In the genomic region with DNA sequence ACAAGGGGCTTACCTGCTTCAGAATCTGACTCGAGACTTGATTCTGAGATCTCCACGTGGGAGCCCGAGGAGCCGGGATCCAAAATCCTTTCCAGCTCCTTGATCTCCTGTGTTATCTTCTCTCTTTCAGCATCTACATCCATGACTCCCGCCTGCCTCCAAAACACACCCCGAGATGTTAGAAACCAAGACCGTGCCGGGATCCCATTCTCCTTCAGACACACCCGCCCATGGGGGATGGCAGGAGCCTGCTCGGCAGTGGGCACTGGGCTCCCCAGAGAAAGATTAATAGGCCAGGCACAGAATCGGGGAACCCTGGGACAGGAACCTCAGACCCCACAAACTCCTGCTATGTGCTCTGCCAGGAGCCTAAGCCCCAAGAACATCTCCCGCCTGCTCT, we compare ENCODE assay signal across 12 cellular contexts. TPM values are rescaled to one million over a fixed set of nuclear protein-coding genes. Genes with fewer than 3 reads are reported as not detected.
DNase-seq lines count a peak whose midpoint lies in the region; ATAC-seq and TF ChIP-seq lines count a peak whose summit lies in the region.
"Had no signal": no experiment of that assay in that cellular context is flagged by ENCODE, and none has a peak within 500 bp of the region (broad histone marks: within the 10 kb centered on the region; RNA-seq: fewer than 3 reads in every experiment).

No MANE protein-coding gene starts in this region.

- intact Hi-C loops in activated naive CD4-positive, alpha-beta T cell treated with anti-CD3 and anti-CD28 coated beads for 36 hours (cut with micrococcal nuclease): no loop called here

- ATAC-seq in activated naive CD4-positive, alpha-beta T cell treated with anti-CD3 and anti-CD28 coated beads, Interleukin-2, amount 50 U/mL, for 72 hours: no peak
- no peak for ATAC-seq in stimulated activated naive CD8-positive, alpha-beta T cell treated with anti-CD3 and anti-CD28 coated beads, Interleukin-15, amount 100 ng/mL, for 72 hours
- no peak for ATAC-seq in HG03025 (IDR thresholded peaks at IDR 0.05; ENCODE audit: low FRiP score, unreplicated experiment)

- peak overlapping the region; percentile 41 for H3K27ac Mint-ChIP-seq in activated naive CD4-positive, alpha-beta T cell treated with anti-CD3 and anti-CD28 coated beads for 36 hours
- H3K27ac Mint-ChIP-seq in activated naive CD4-positive, alpha-beta T cell treated with anti-CD3 and anti-CD28 coated beads, Interleukin-2, amount 50 U/mL, for 72 hours: peak overlapping the region in 1 of 2 donors; percentile 72
- no peak overlapping the region for H3K27ac Mint-ChIP-seq in stimulated activated naive CD8-positive, alpha-beta T cell treated with anti-CD3 and anti-CD28 coated beads, Interleukin-15, amount 100 ng/mL, for 72 hours

- peak overlapping the region; percentile 90 for H3K9ac ChIP-seq in SU-DHL-6 (ENCODE audit: low read length)

- H3K9me2 ChIP-seq in SU-DHL-6 (replicated peaks; ENCODE audit: insufficient read depth, low read length) (no peaks in the 10 kb centered on the region), hepatocyte (replicated peaks; ENCODE audit: insufficient read depth) (no peaks in the 10 kb centered on the region)

- H3K36me3 Mint-ChIP-seq in activated naive CD4-positive, alpha-beta T cell treated with anti-CD3 and anti-CD28 coated beads for 36 hours (ENCODE audit: low read depth): peaks cover 42% of the 10 kb centered on the region
- H3K36me3 Mint-ChIP-seq in activated naive CD4-positive, alpha-beta T cell treated with anti-CD3 and anti-CD28 coated beads, Interleukin-2, amount 50 U/mL, for 72 hours: peaks cover 19 to 23% of the 10 kb centered on the region in 2 donors

- H3K9me3 ChIP-seq in SU-DHL-6 (ENCODE audit: insufficient read depth, low read length): no peaks in the 10 kb centered on the region
- H3K9me3 ChIP-seq in hepatocyte (ENCODE audit: low read depth): no peaks in the 10 kb centered on the region

- CTCF ChIA-PET in activated naive CD4-positive, alpha-beta T cell treated with anti-CD3 and anti-CD28 coated beads for 36 hours (lab: Charles Lee): interaction anchor here (0.6 to 1.1 kb wide), 3 partner anchors 9 to 29 kb away, joined by 3 read pairs; no protein-coding TSS in a partner anchor

- H3K36me3 ChIP-seq in SU-DHL-6 (ENCODE audit: low read length): no peaks in the 10 kb centered on the region
- no peaks in the 10 kb centered on the region for H3K36me3 ChIP-seq in hepatocyte (replicated peaks; ENCODE audit: insufficient read depth, low read depth)

- H3K79me2 ChIP-seq in SU-DHL-6 (ENCODE audit: insufficient read depth, low read length) (peaks cover 22% of the 10 kb centered on the region), hepatocyte (peaks cover 27% of the 10 kb centered on the region)

- WGBS in hepatocyte (ENCODE audit: low lambda C conversion rate, missing lambda C conversion rate): 97% methylated on average over 12 of the region's 12 CpGs

- H4K20me1 ChIP-seq in SU-DHL-6 (ENCODE audit: low read depth, low read length) (no peaks in the 10 kb centered on the region; the same call in 1 of the 2 replicates), hepatocyte (ENCODE audit: insufficient read depth, poor library complexity, severe bottlenecking) (no peaks in the 10 kb centered on the region)

- H3K27me3 ChIP-seq in SU-DHL-6 (ENCODE audit: low read length): no peaks in the 10 kb centered on the region
- no peaks in the 10 kb centered on the region for H3K27me3 ChIP-seq in hepatocyte

- H3F3A ChIP-seq in SU-DHL-6 (ENCODE audit: insufficient read depth): peaks cover 11% of the 10 kb centered on the region; the same call in 1 of the 2 replicates

- TF ChIP-seq CTCF in SU-DHL-6 (IDR thresholded peaks at IDR 0.05; ENCODE audit: insufficient read depth, low read length, poor library complexity, severe bottlenecking): no peak
- TF ChIP-seq CTCF in hepatocyte (IDR thresholded peaks at IDR 0.05; ENCODE audit: poor library complexity): no peak

- no peak for DNase-seq in activated naive CD4-positive, alpha-beta T cell treated with anti-CD3 and anti-CD28 coated beads for 36 hours
- DNase-seq in activated naive CD4-positive, alpha-beta T cell treated with anti-CD3 and anti-CD28 coated beads, Interleukin-2, amount 50 U/mL, for 72 hours (ENCODE audit: low spot score in 2 of 2): no peak
- DNase-seq in hepatocyte (ENCODE audit: low spot score): no peak
- no peak for DNase-seq in stimulated activated naive CD8-positive, alpha-beta T cell treated with anti-CD3 and anti-CD28 coated beads, Interleukin-15, amount 100 ng/mL, for 72 hours
- no peak for DNase-seq in NCI-H187 (lab: John Stamatoyannopoulos, UW)
- DNase-seq in stimulated activated CD4-positive, alpha-beta T cell treated with anti-CD3 and anti-CD28 coated beads, Interleukin-4, amount 100 ng/mL, for 1 hour: no peak
- DNase-seq: central memory CD4-positive, alpha-beta T cell; foreskin melanocyte; NCI-H2171; SHP77 treated with DMSO at 0.1 percent for 48 hours had no signal

- H3K4me2 ChIP-seq in SU-DHL-6 (ENCODE audit: low read depth, low read length, poor library complexity, severe bottlenecking) (peak overlapping the region; percentile 79), hepatocyte (peak overlapping the region; percentile 93)

- H3K4me1 ChIP-seq in hepatocyte (ENCODE audit: insufficient read depth): peaks cover 11% of the 10 kb centered on the region

- peaks cover 37% of the 10 kb centered on the region for H3K4me1 Mint-ChIP-seq in activated naive CD4-positive, alpha-beta T cell treated with anti-CD3 and anti-CD28 coated beads for 36 hours (ENCODE audit: low read depth)
- peaks cover 51% of the 10 kb centered on the region for H3K4me1 Mint-ChIP-seq in stimulated activated naive CD8-positive, alpha-beta T cell treated with anti-CD3 and anti-CD28 coated beads, Interleukin-15, amount 100 ng/mL, for 72 hours

- H2AFZ ChIP-seq in SU-DHL-6 (ENCODE audit: low read depth, low read length, severe bottlenecking) (no peak overlapping the region), hepatocyte (no peak overlapping the region)

- H3K9me3 Mint-ChIP-seq in activated naive CD4-positive, alpha-beta T cell treated with anti-CD3 and anti-CD28 coated beads for 36 hours: no peaks in the 10 kb centered on the region
- H3K9me3 Mint-ChIP-seq in activated naive CD4-positive, alpha-beta T cell treated with anti-CD3 and anti-CD28 coated beads, Interleukin-2, amount 50 U/mL, for 72 hours: no peaks in the 10 kb centered on the region
- H3K9me3 Mint-ChIP-seq in stimulated activated naive CD8-positive, alpha-beta T cell treated with anti-CD3 and anti-CD28 coated beads, Interleukin-15, amount 100 ng/mL, for 72 hours: no peaks in the 10 kb centered on the region

- H3K27me3 Mint-ChIP-seq in activated naive CD4-positive, alpha-beta T cell treated with anti-CD3 and anti-CD28 coated beads for 36 hours (ENCODE audit: low read depth): no peaks in the 10 kb centered on the region
- H3K27me3 Mint-ChIP-seq in stimulated activated naive CD8-positive, alpha-beta T cell treated with anti-CD3 and anti-CD28 coated beads, Interleukin-15, amount 100 ng/mL, for 72 hours: no peaks in the 10 kb centered on the region

- H3K4me3 Mint-ChIP-seq in activated naive CD4-positive, alpha-beta T cell treated with anti-CD3 and anti-CD28 coated beads for 36 hours: peak overlapping the region; percentile 78
- peak overlapping the region; percentile 91 to 93 for H3K4me3 Mint-ChIP-seq in stimulated activated naive CD8-positive, alpha-beta T cell treated with anti-CD3 and anti-CD28 coated beads, Interleukin-15, amount 100 ng/mL, for 72 hours

- H3K27ac ChIP-seq in SU-DHL-6 (ENCODE audit: low read depth, low read length) (no peak overlapping the region), hepatocyte (no peak overlapping the region)

- H3K4me3 ChIP-seq in SU-DHL-6 (ENCODE audit: insufficient read depth, low read length, poor library complexity, severe bottlenecking) (no peak overlapping the region), hepatocyte (no peak overlapping the region)

RNA-seq across cellular contexts. Expression of gene SNAPC4, which starts 1.7 kb away (rescaled TPM):
- total RNA-seq in activated naive CD4-positive, alpha-beta T cell treated with anti-CD3 and anti-CD28 coated beads for 36 hours: 10 to 100 TPM; 12.3 to 14.1 TPM
- total RNA-seq in activated naive CD4-positive, alpha-beta T cell treated with anti-CD3 and anti-CD28 coated beads, Interleukin-2, amount 50 U/mL, for 72 hours: 10 to 100 TPM; 12.5 to 16.7 TPM
- 5.3 and 10.5 TPM in 2 replicates for total RNA-seq in hepatocyte
- polyA plus RNA-seq in hepatocyte: 6.3 and 8.7 TPM in 2 replicates

RNA-seq across cellular contexts. Expression of gene ENTR1, which starts 12.1 kb away (rescaled TPM):
- total RNA-seq in activated naive CD4-positive, alpha-beta T cell treated with anti-CD3 and anti-CD28 coated beads for 36 hours: 10 to 100 TPM; 85.7 to 91.6 TPM
- total RNA-seq in activated naive CD4-positive, alpha-beta T cell treated with anti-CD3 and anti-CD28 coated beads, Interleukin-2, amount 50 U/mL, for 72 hours: 10 to 100 TPM; 52.2 to 75.4 TPM
- total RNA-seq in hepatocyte: 38.2 and 50.1 TPM in 2 replicates
- 33.5 and 43.6 TPM in 2 replicates for polyA plus RNA-seq in hepatocyte

RNA-seq across cellular contexts. Expression of gene PMPCA, which starts 12.2 kb away (rescaled TPM):
- total RNA-seq in activated naive CD4-positive, alpha-beta T cell treated with anti-CD3 and anti-CD28 coated beads for 36 hours: 10 to 100 TPM; 69.2 to 73.7 TPM
- 100 to 1,000 TPM in 1 of 2 donors, 10 to 100 TPM in 1; 94.1 to 110 TPM for total RNA-seq in activated naive CD4-positive, alpha-beta T cell treated with anti-CD3 and anti-CD28 coated beads, Interleukin-2, amount 50 U/mL, for 72 hours
- 45.1 and 45.8 TPM in 2 replicates for total RNA-seq in hepatocyte
- 85.7 and 87.3 TPM in 2 replicates for polyA plus RNA-seq in hepatocyte

RNA-seq across cellular contexts. Expression of gene CARD9, which starts 24.8 kb away (rescaled TPM):
- under 1 TPM; 0.12 to 0.22 TPM for total RNA-seq in activated naive CD4-positive, alpha-beta T cell treated with anti-CD3 and anti-CD28 coated beads for 36 hours
- total RNA-seq in activated naive CD4-positive, alpha-beta T cell treated with anti-CD3 and anti-CD28 coated beads, Interleukin-2, amount 50 U/mL, for 72 hours: 1 to 10 TPM; 1.3 to 1.7 TPM
- 0.68 and 0.80 TPM in 2 replicates for total RNA-seq in hepatocyte
- 1.5 and 2.5 TPM in 2 replicates for polyA plus RNA-seq in hepatocyte

RNA-seq across cellular contexts. Expression of gene DNLZ, which starts 34.7 kb away (rescaled TPM):
- total RNA-seq in activated naive CD4-positive, alpha-beta T cell treated with anti-CD3 and anti-CD28 coated beads for 36 hours: 10 to 100 TPM in 1 of 2 experiments, 1 to 10 TPM in 1; 9.9 to 12.0 TPM
- 10 to 100 TPM; 10.6 to 15.6 TPM for total RNA-seq in activated naive CD4-positive, alpha-beta T cell treated with anti-CD3 and anti-CD28 coated beads, Interleukin-2, amount 50 U/mL, for 72 hours
- 10.4 and 21.5 TPM in 2 replicates for total RNA-seq in hepatocyte
- 24.3 and 25.3 TPM in 2 replicates for polyA plus RNA-seq in hepatocyte
